8 cellular contexts compared by ENCODE assay signal in genomic region chr12:113130457-113131135, GRCh38. TPM values are rescaled to one million over a fixed set of nuclear protein-coding genes. Genes with fewer than 3 reads are reported as not detected.
A peak's percentile ranks its signal among the peaks of the same experiment; 100 is the strongest.
DNase-seq lines count a peak whose midpoint lies in the region; ATAC-seq, FAIRE-seq and TF ChIP-seq lines count a peak whose summit lies in the region.
"Had no signal": no experiment of that assay in that cellular context is flagged by ENCODE, and none has a peak within 500 bp of the region (broad histone marks: within the 10 kb centered on the region; RNA-seq: fewer than 3 reads in every experiment).

No MANE protein-coding gene starts in this region.

- peak overlapping the region; percentile 69 for H3K27ac Mint-ChIP-seq in stimulated activated memory B cell treated with anti-CD40 and anti-IgM and Interleukin-4, amounts not matched to agents 10 μg/mL and 1 μg/mL and 100 μg/mL, for 72 hours
- H3K27ac Mint-ChIP-seq: immature natural killer cell had no signal

- DNase-seq in GM13976 (ENCODE audit: low spot score) (peak; percentile 62), RKO (ENCODE audit: low spot score) (peak; percentile 23), frontal cortex (ENCODE audit: low spot score in 2 of 2) (peak; percentile 58 to 76), T-helper 2 cell (no peak)
- DNase-seq: immature natural killer cell had no signal

- no peaks in the 10 kb centered on the region for H3K9me3 Mint-ChIP-seq in stimulated activated memory B cell treated with anti-CD40 and anti-IgM and Interleukin-4, amounts not matched to agents 10 μg/mL and 1 μg/mL and 100 μg/mL, for 72 hours
- H3K9me3 Mint-ChIP-seq: immature natural killer cell had no signal

- in situ Hi-C loops in GM13976 (cut with MboI; ENCODE audit: low sequenced_read_pairs, unreplicated experiment) = no loop called here

- H3K27me3 Mint-ChIP-seq in stimulated activated memory B cell treated with anti-CD40 and anti-IgM and Interleukin-4, amounts not matched to agents 10 μg/mL and 1 μg/mL and 100 μg/mL, for 72 hours = no peaks in the 10 kb centered on the region

- peak; percentile 40 for TF ChIP-seq CTCF in GM13976 (IDR thresholded peaks at IDR 0.05; ENCODE audit: borderline replicate concordance, control extremely low read depth, extremely low read depth, insufficient read depth, missing control alignments)

- H3K36me3 Mint-ChIP-seq in stimulated activated memory B cell treated with anti-CD40 and anti-IgM and Interleukin-4, amounts not matched to agents 10 μg/mL and 1 μg/mL and 100 μg/mL, for 72 hours = peaks cover 36% of the 10 kb centered on the region
- H3K36me3 Mint-ChIP-seq: immature natural killer cell had no signal

- peak overlapping the region; percentile 70 for H3K4me3 Mint-ChIP-seq in stimulated activated memory B cell treated with anti-CD40 and anti-IgM and Interleukin-4, amounts not matched to agents 10 μg/mL and 1 μg/mL and 100 μg/mL, for 72 hours
- H3K4me3 Mint-ChIP-seq: immature natural killer cell had no signal

- ATAC-seq in stimulated activated memory B cell treated with anti-CD40 and anti-IgM and Interleukin-4, amounts not matched to agents 10 μg/mL and 1 μg/mL and 100 μg/mL, for 72 hours = peak; percentile 91
- ATAC-seq in GM19324 (IDR thresholded peaks at IDR 0.05; ENCODE audit: low FRiP score, unreplicated experiment) (no peak), HG02610 (IDR thresholded peaks at IDR 0.05; ENCODE audit: unreplicated experiment) (no peak)

- peaks cover 55% of the 10 kb centered on the region for H3K4me1 Mint-ChIP-seq in stimulated activated memory B cell treated with anti-CD40 and anti-IgM and Interleukin-4, amounts not matched to agents 10 μg/mL and 1 μg/mL and 100 μg/mL, for 72 hours
- H3K4me1 Mint-ChIP-seq: immature natural killer cell had no signal

- no peak for FAIRE-seq in frontal cortex (lab: Jason Lieb, UNC)

RNA-seq across cellular contexts. Expression of gene RASAL1, which starts 5.0 kb away (rescaled TPM):
- 4.9 TPM for total RNA-seq in frontal cortex

RNA-seq across cellular contexts. Expression of gene CFAP73, which starts 18.9 kb away (rescaled TPM):
- total RNA-seq in frontal cortex = not detected

RNA-seq across cellular contexts. Expression of gene DDX54, which starts 54.7 kb away (rescaled TPM):
- total RNA-seq in frontal cortex = 11.0 TPM

RNA-seq across cellular contexts. Expression of gene RITA1, which starts 54.9 kb away (rescaled TPM):
- 10.2 TPM for total RNA-seq in frontal cortex

Comparison
In these comparisons a context has a peak if more than half of its experiments do, and no peak if none do; other contexts are left out.
1. DNase-seq: peak in GM13976 (single experiment), RKO (single experiment) and frontal cortex (2 of 2); none in T-helper 2 cell (0 of 5).